Comparison of ENCODE assay signal across 8 cellular contexts in the genomic region with DNA sequence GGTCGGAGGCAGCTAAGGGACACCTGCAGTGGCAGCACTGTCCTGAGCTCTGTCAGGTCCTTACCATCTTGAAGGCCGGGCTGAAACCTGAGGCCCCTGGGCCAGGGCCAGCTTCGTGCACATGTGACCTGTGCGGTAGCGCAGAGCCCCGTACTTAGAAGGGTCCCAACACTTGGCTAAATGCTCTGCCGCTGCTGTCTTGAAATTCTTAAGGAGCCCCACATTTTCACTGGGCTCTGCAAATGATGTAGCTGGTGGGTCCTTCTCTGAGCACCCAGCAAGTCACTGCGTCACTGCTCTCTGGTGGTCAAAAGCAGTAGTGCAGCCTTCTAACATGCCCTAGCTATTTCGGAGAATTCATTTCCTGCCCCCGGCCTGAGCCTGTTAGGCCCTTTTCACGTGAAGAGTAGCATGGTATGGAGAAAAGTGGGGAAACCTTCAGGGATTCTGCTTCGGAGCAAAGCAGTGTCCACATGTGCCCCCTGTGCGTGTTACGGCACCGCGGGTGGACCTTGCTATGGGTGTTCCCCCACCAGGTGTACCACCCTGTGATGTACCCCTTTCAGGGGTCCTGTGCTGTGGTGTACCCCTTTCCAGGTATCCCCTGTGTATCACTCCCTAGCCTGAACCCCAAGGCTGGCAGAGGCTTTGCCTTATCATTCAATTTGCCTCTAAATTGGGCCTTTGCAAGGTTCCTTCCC.
A peak's percentile ranks its signal among the peaks of the same experiment; 100 is the strongest.
DNase-seq lines count a peak whose midpoint lies in the region; ATAC-seq and TF ChIP-seq lines count a peak whose summit lies in the region.

No MANE protein-coding gene starts in this region.

- H3K4me1 ChIP-seq in foreskin keratinocyte (peaks cover 13% of the 10 kb centered on the region), suprapubic skin (peaks cover 14% of the 10 kb centered on the region)

- DNase-seq in SIG-M5 treated with dmso at 0.1 percent for 504 hours (lab: John Stamatoyannopoulos, UW; ENCODE audit: unreplicated experiment) (peak; percentile 65), SIG-M5 (lab: John Stamatoyannopoulos, UW) (no peak), HUDEP-2 (lab: John Stamatoyannopoulos, UW; ENCODE audit: unreplicated experiment in 76 of 76) (peak in 61 of 76 experiments; percentile 1 to 73 (median 33)), RKO (ENCODE audit: low spot score) (peak; percentile 59), foreskin keratinocyte (peak; percentile 47 to 70), non-pigmented ciliary epithelial cell (ENCODE audit: low read depth) (peak; percentile 28), suprapubic skin (ENCODE audit: low spot score in 2 of 2) (peak in 1 of 2 donors; percentile 89)
- DNase-seq in activated T-helper 1 cell treated with anti-CD3 and anti-CD28 coated beads, Interleukin-2, amount 50 U/mL, for 16 hours (ENCODE audit: low read depth in 1 of 2, low spot score in 1 of 2), result peak; percentile 34 to 35

- no peaks in the 10 kb centered on the region for H3K27me3 ChIP-seq in foreskin keratinocyte
- no peaks in the 10 kb centered on the region for H3K27me3 ChIP-seq in suprapubic skin

- TF ChIP-seq CTCF in foreskin keratinocyte (conservative IDR thresholded peaks at IDR 0.05) (peak; percentile 93), suprapubic skin (IDR thresholded peaks at IDR 0.05) (peak; percentile 82 to 95)

- no peak for TF ChIP-seq EP300 in suprapubic skin (IDR thresholded peaks at IDR 0.05)

- H3K9me3 ChIP-seq in suprapubic skin, result no peaks in the 10 kb centered on the region

- no peak overlapping the region for H3K27ac ChIP-seq in foreskin keratinocyte
- no peak overlapping the region for H3K27ac ChIP-seq in suprapubic skin

- TF ChIP-seq POLR2A in suprapubic skin (IDR thresholded peaks at IDR 0.05), result no peak

- no peaks in the 10 kb centered on the region for H3K36me3 ChIP-seq in suprapubic skin

- WGBS in suprapubic skin, result 19% methylated on average over 12 of the region's 16 CpGs

- peak; percentile 84 for ATAC-seq in foreskin keratinocyte

- no peak overlapping the region for H3K4me3 ChIP-seq in suprapubic skin
